In genomic region chr2:205403244-205403845, GRCh38 we compare ENCODE assay signal across 1 cellular context.
TF ChIP-seq lines count a peak whose summit lies in the region.

No MANE protein-coding gene starts in this region.

TF ChIP-seq in IMR-90, 13 proteins besides CTCF, POLR2A, EP300 and RAD21:
- TF ChIP-seq BHLHE40 (IDR thresholded peaks at IDR 0.05; ENCODE audit: low read depth, low read length) (no peak), FOS (IDR thresholded peaks at IDR 0.05; ENCODE audit: low read depth, low read length) (peak; percentile 86; the same call in 1 of the 2 replicates)
